1 cellular context compared by ENCODE assay signal in the genomic region with DNA sequence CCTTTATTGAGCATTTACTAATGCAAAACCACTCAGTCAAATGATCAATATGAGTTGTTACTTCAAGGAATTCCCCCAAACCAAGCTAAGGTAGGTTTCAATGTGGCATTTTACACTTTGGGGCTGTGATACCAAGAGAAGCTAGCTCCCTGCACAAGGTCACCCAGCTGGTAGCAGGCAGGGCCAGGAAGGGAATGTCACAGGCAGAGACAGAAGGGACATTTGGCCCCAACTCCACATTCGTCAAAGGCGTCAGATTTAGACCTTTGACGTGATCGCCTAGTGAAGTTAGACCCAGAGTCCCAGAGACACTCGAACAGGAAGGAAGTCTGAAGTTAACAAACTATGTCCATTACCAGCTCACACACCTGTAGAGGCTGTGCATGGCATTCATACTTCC.
TF ChIP-seq lines count a peak whose summit lies in the region.

No MANE protein-coding gene starts in this region.

TF ChIP-seq in HepG2, 621 proteins besides CTCF, POLR2A, EP300 and RAD21 (continued from another document):
- TF ChIP-seq, protein P1, sequence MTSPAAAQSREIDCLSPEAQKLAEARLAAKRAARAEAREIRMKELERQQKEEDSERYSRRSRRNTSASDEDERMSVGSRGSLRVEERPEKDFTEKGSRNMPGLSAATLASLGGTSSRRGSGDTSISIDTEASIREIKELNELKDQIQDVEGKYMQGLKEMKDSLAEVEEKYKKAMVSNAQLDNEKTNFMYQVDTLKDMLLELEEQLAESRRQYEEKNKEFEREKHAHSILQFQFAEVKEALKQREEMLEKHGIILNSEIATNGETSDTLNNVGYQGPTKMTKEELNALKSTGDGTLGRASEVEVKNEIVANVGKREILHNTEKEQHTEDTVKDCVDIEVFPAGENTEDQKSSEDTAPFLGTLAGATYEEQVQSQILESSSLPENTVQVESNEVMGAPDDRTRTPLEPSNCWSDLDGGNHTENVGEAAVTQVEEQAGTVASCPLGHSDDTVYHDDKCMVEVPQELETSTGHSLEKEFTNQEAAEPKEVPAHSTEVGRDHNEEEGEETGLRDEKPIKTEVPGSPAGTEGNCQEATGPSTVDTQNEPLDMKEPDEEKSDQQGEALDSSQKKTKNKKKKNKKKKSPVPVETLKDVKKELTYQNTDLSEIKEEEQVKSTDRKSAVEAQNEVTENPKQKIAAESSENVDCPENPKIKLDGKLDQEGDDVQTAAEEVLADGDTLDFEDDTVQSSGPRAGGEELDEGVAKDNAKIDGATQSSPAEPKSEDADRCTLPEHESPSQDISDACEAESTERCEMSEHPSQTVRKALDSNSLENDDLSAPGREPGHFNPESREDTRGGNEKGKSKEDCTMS (CRISPR knock-in tag; conservative IDR thresholded peaks at IDR 0.05): no peak
- no peak for TF ChIP-seq RBM22 (optimal IDR thresholded peaks at IDR 0.05; ENCODE audit: low read length)
- TF ChIP-seq KLF6 (CRISPR knock-in tag; IDR thresholded peaks at IDR 0.05): no peak
- no peak for TF ChIP-seq ZSCAN12 (CRISPR knock-in tag; IDR thresholded peaks at IDR 0.05)
- no peak for TF ChIP-seq GPN1 (CRISPR knock-in tag; IDR thresholded peaks at IDR 0.05; ENCODE audit: borderline replicate concordance)
